18 cellular contexts compared by ENCODE assay signal in genomic region chr12:44788731-44789130, GRCh38.
DNase-seq lines count a peak whose midpoint lies in the region; FAIRE-seq and TF ChIP-seq lines count a peak whose summit lies in the region.
"Had no signal": no experiment of that assay in that cellular context is flagged by ENCODE, and none has a peak within 500 bp of the region (broad histone marks: within the 10 kb centered on the region; RNA-seq: fewer than 3 reads in every experiment).

No MANE protein-coding gene starts in this region.

- no peak overlapping the region for H3K56ac ChIP-seq in H1 (replicated peaks; ENCODE audit: insufficient read length, low read depth, low read length)

- H2BK120ac ChIP-seq in H1 (replicated peaks; ENCODE audit: low read depth, low read length) = no peak overlapping the region
- H2BK120ac ChIP-seq in neuronal stem cell (ENCODE audit: low read depth, low read length) = no peak overlapping the region

- H3K4me2 ChIP-seq in H1 (ENCODE audit: insufficient read depth in 1 of 2, low read depth in 2 of 2, low read length in 2 of 2) = no peak overlapping the region
- no peak overlapping the region for H3K4me2 ChIP-seq in neuronal stem cell (ENCODE audit: insufficient read depth, low read length, poor library complexity, severe bottlenecking)
- H3K4me2 ChIP-seq: BLaER1 treated with 17β-estradiol and CSF1 and Interleukin-3, amounts not matched to agents 10 nM and 100 nM had no signal

- H2AFZ ChIP-seq in H1 (ENCODE audit: low read length) = no peak overlapping the region
- H2AFZ ChIP-seq in neuronal stem cell (ENCODE audit: low read length) = no peak overlapping the region

- H3K4me1 ChIP-seq in A673 (ENCODE audit: insufficient read depth, low read length, poor library complexity, severe bottlenecking) (peaks cover 18% of the 10 kb centered on the region), H1 (replicated peaks in 1 of 4; ENCODE audit: control insufficient read depth in 3 of 4, insufficient read depth in 4 of 4, low read length in 3 of 4) (no peaks in the 10 kb centered on the region), neuronal stem cell (ENCODE audit: control insufficient read depth in 2 of 2, insufficient read depth in 1 of 2, low read depth in 1 of 2, low read length in 2 of 2) (no peaks in the 10 kb centered on the region)

- no peak overlapping the region for H3K14ac ChIP-seq in H1 (ENCODE audit: insufficient read length)
- H3K14ac ChIP-seq in neuronal stem cell (ENCODE audit: low read length) = no peak overlapping the region

- no peak for TF ChIP-seq EP300 in H1 (IDR thresholded peaks at IDR 0.05; ENCODE audit: borderline replicate concordance in 1 of 2, low read depth in 2 of 2, low read length in 2 of 2)

- H3K9me3 ChIP-seq in A673 (ENCODE audit: low read depth, low read length, poor library complexity, severe bottlenecking) (no peaks in the 10 kb centered on the region), WERI-Rb-1 (ENCODE audit: severe bottlenecking) (no peaks in the 10 kb centered on the region), H1 (ENCODE audit: insufficient read depth in 2 of 2, low read depth in 1 of 2, low read length in 1 of 2) (no peaks in the 10 kb centered on the region), neuronal stem cell (replicated peaks in 1 of 2; ENCODE audit: control insufficient read depth in 2 of 2, insufficient read depth in 1 of 2, low read depth in 1 of 2, low read length in 2 of 2) (peaks cover 2 to 28% of the 10 kb centered on the region in 2 donors)
- H3K9me3 ChIP-seq: BLaER1 treated with 17β-estradiol and CSF1 and Interleukin-3, amounts not matched to agents 10 nM and 100 nM had no signal

- H4K20me1 ChIP-seq in H1 (replicated peaks in 1 of 2; ENCODE audit: control insufficient read depth in 1 of 2, insufficient read depth in 2 of 2, low read length in 2 of 2) = no peaks in the 10 kb centered on the region
- H4K20me1 ChIP-seq: BLaER1 treated with 17β-estradiol and CSF1 and Interleukin-3, amounts not matched to agents 10 nM and 100 nM had no signal

- peaks cover 12% of the 10 kb centered on the region for H3K36me3 ChIP-seq in A673 (ENCODE audit: insufficient read depth, low read length, poor library complexity, severe bottlenecking)
- H3K36me3 ChIP-seq in WERI-Rb-1 = no peaks in the 10 kb centered on the region
- no peaks in the 10 kb centered on the region for H3K36me3 ChIP-seq in H1 (ENCODE audit: control insufficient read depth in 2 of 4, insufficient read depth in 4 of 4, low read length in 3 of 4)
- peaks cover 0 to 3% of the 10 kb centered on the region in 2 donors for H3K36me3 ChIP-seq in neuronal stem cell (replicated peaks in 1 of 2; ENCODE audit: control insufficient read depth in 2 of 2, insufficient read depth in 2 of 2, low read length in 2 of 2)
- H3K36me3 ChIP-seq: BLaER1 treated with 17β-estradiol and CSF1 and Interleukin-3, amounts not matched to agents 10 nM and 100 nM had no signal

- H3K27me3 ChIP-seq in A673 (replicated peaks; ENCODE audit: insufficient read depth, low read depth, low read length, poor library complexity) (no peaks in the 10 kb centered on the region), WERI-Rb-1 (ENCODE audit: insufficient read depth, low read depth, severe bottlenecking) (no peaks in the 10 kb centered on the region), H1 (replicated peaks in 1 of 4; ENCODE audit: control insufficient read depth in 3 of 4, extremely low read depth in 1 of 4, insufficient read depth in 3 of 4, low read length in 3 of 4) (no peaks in the 10 kb centered on the region), neuronal stem cell (ENCODE audit: control insufficient read depth in 3 of 3, insufficient read depth in 3 of 3, low read depth in 1 of 3, low read length in 3 of 3) (no peaks in the 10 kb centered on the region)
- H3K27me3 ChIP-seq: BLaER1 treated with 17β-estradiol and CSF1 and Interleukin-3, amounts not matched to agents 10 nM and 100 nM had no signal

- TF ChIP-seq RAD21 in H1 (IDR thresholded peaks at IDR 0.05 in 1 of 2, conservative IDR thresholded peaks at IDR 0.05 in 1 of 2; ENCODE audit: low read depth in 2 of 2, low read length in 2 of 2) = no peak

- H4K8ac ChIP-seq in H1 (ENCODE audit: extremely low read depth, insufficient read depth, low read length) (no peak overlapping the region), neuronal stem cell (ENCODE audit: low read depth, low read length) (no peak overlapping the region)

- TF ChIP-seq CTCF in A673 (conservative IDR thresholded peaks at IDR 0.05; ENCODE audit: low read depth, low read length) (no peak), WERI-Rb-1 (IDR thresholded peaks at IDR 0.05; ENCODE audit: low read depth, low read length) (no peak), H1 (IDR thresholded peaks at IDR 0.05; ENCODE audit: control extremely low read depth in 1 of 3, insufficient read depth in 1 of 3, low read depth in 1 of 3, low read length in 3 of 3) (no peak)

- POLR2A ChIA-PET in A673 (lab: Charles Lee; ENCODE audit: low non-redundant PET) (no interaction called here), H1 (lab: Charles Lee; ENCODE audit: partially characterized antibody) (no interaction called here)

- no peak overlapping the region for H2AK5ac ChIP-seq in H1 (ENCODE audit: low read depth, low read length)
- no peak overlapping the region for H2AK5ac ChIP-seq in neuronal stem cell (ENCODE audit: low read depth, low read length)

- H2BK15ac ChIP-seq in H1 (ENCODE audit: low read length) = no peak overlapping the region
- no peak overlapping the region for H2BK15ac ChIP-seq in neuronal stem cell (ENCODE audit: low read length)

- intact Hi-C loops in A673 (cut with micrococcal nuclease; ENCODE audit: unreplicated experiment) = no loop called here

- H2BK12ac ChIP-seq in H1 (ENCODE audit: low read depth, low read length) (no peak overlapping the region), neuronal stem cell (ENCODE audit: low read length) (no peak overlapping the region)

- H4K91ac ChIP-seq in H1 (replicated peaks; ENCODE audit: insufficient read length, low read length) = no peak overlapping the region
- no peak overlapping the region for H4K91ac ChIP-seq in neuronal stem cell (ENCODE audit: low read depth, low read length, poor library complexity)

- H2BK20ac ChIP-seq in H1 (ENCODE audit: low read length) = no peak overlapping the region

- no peak overlapping the region for H3K4ac ChIP-seq in H1 (replicated peaks; ENCODE audit: insufficient read length, low read depth, low read length)
- no peak overlapping the region for H3K4ac ChIP-seq in neuronal stem cell (ENCODE audit: low read length)

- H3K79me2 ChIP-seq in H1 (ENCODE audit: control insufficient read depth in 1 of 2, insufficient read depth in 2 of 2, low read length in 2 of 2) = peaks cover 0 to 8% of the 10 kb centered on the region in 2 experiments; a peak in 2 of 4 replicates

- in situ Hi-C loops in KBM-7 (cut with MboI; ENCODE audit: low pct_unique_long_range_greater_than_20kb, low sequenced_read_pairs) = no loop called here

- CTCF ChIA-PET in A673 (lab: Charles Lee) = interaction anchor here (0.6 to 0.7 kb wide), 2 partner anchors 85 to 97 kb away, joined by 3 to 4 read pairs; no protein-coding TSS in a partner anchor
- CTCF ChIA-PET in H1 (lab: Charles Lee; ENCODE audit: partially characterized antibody) = interaction anchor here (1.2 to 4.6 kb wide), 3 partner anchors 13 to 24 kb away, joined by 5 to 27 read pairs (median 5); no protein-coding TSS in a partner anchor

- TF ChIP-seq POLR2A in H1 (IDR thresholded peaks at IDR 0.05; ENCODE audit: control extremely low read depth in 1 of 2, low read depth in 2 of 2, low read length in 2 of 2) = no peak

- H3K9ac ChIP-seq in H1 (replicated peaks in 1 of 4; ENCODE audit: extremely low read depth in 1 of 4, low read depth in 3 of 4, low read length in 3 of 4) = no peak overlapping the region
- H3K9ac ChIP-seq in neuronal stem cell (ENCODE audit: low read depth, low read length, poor library complexity) = no peak overlapping the region
- H3K9ac ChIP-seq: BLaER1 treated with 17β-estradiol and CSF1 and Interleukin-3, amounts not matched to agents 10 nM and 100 nM had no signal

- no peak overlapping the region for H3K23ac ChIP-seq in H1 (ENCODE audit: insufficient read length)
- H3K23ac ChIP-seq in neuronal stem cell (ENCODE audit: low read depth, low read length, poor library complexity) = no peak overlapping the region

- no peak overlapping the region for H3K18ac ChIP-seq in H1 (ENCODE audit: extremely low read depth, low read length)
- H3K18ac ChIP-seq in neuronal stem cell (ENCODE audit: low read length) = peak overlapping the region; percentile 51

- FAIRE-seq in H1 (lab: Jason Lieb, UNC) = no peak
- FAIRE-seq: G401.6, GM12891, H54 had no signal

- H3K4me3 ChIP-seq in A673 (ENCODE audit: low read depth, low read length, poor library complexity, severe bottlenecking) = no peak overlapping the region
- no peak overlapping the region for H3K4me3 ChIP-seq in WERI-Rb-1 (ENCODE audit: low read depth, low read length)
- H3K4me3 ChIP-seq in H1 (ENCODE audit: extremely low read depth in 1 of 4, insufficient read depth in 2 of 4, low read depth in 3 of 4, low read length in 4 of 4) = no peak overlapping the region
- H3K4me3 ChIP-seq in neuronal stem cell (ENCODE audit: low read length in 2 of 2) = no peak overlapping the region
- H3K4me3 ChIP-seq: BLaER1 treated with 17β-estradiol and CSF1 and Interleukin-3, amounts not matched to agents 10 nM and 100 nM had no signal

- WGBS in H1 (ENCODE audit: extremely low coverage in 1 of 2, insufficient coverage in 1 of 2, insufficient read length in 1 of 2, insufficient replicate concordance in 2 of 2, low coverage in 1 of 2, low lambda C conversion rate in 2 of 2, missing lambda C conversion rate in 1 of 2), 2 experiments = 85% methylated on average over 4 of the region's 4 CpGs; no CpG with 5 or more reads in 1 of the 2 experiments
- no CpG with 5 or more reads among the region's 4 CpGs for WGBS in neuronal stem cell (ENCODE audit: extremely low coverage in 2 of 2, insufficient read length in 2 of 2, insufficient replicate concordance in 1 of 2), 2 donors

- peak overlapping the region; percentile 16; the same call in 1 of the 2 replicates for H2BK5ac ChIP-seq in H1 (ENCODE audit: low read depth, low read length)
- no peak overlapping the region for H2BK5ac ChIP-seq in neuronal stem cell (ENCODE audit: low read length)

- H4K5ac ChIP-seq in H1 (ENCODE audit: insufficient read length, low read depth, low read length) = no peak overlapping the region

- BruUV-seq in A673 (replicated peaks; lab: Mats Ljungman, UMichigan) = no TSS peak

- H3K79me1 ChIP-seq in H1 (ENCODE audit: low read depth, low read length) (no peaks in the 10 kb centered on the region; the same call in 1 of the 2 replicates), neuronal stem cell (ENCODE audit: low read depth, low read length) (peaks cover 4% of the 10 kb centered on the region)

- DNase-seq in A673 (ENCODE audit: low spot score) (peak; percentile 66), WERI-Rb-1 (peak; percentile 18), H1 (ENCODE audit: low read depth in 1 of 2, low spot score in 2 of 2) (no peak), neuronal stem cell (ENCODE audit: low spot score) (no peak), pons (ENCODE audit: low spot score) (no peak), KBM-7 (no peak), SKM-1 treated with dmso at 0.1 percent for 144 hours (lab: John Stamatoyannopoulos, UW; ENCODE audit: unreplicated experiment) (no peak)
- no peak for DNase-seq in activated CD4-positive, CD25-positive, alpha-beta regulatory T cell (lab: John Stamatoyannopoulos, UW)
- DNase-seq: 8988T; ACHN; CD4-positive, CD25-positive, alpha-beta regulatory T cell; DMS153; DMS79 treated with DMSO at 0.1 percent for 48 hours; EL had no signal

- H3K27ac ChIP-seq in A673 (ENCODE audit: low read depth, low read length, poor library complexity, severe bottlenecking) = peak overlapping the region; percentile 77
- no peak overlapping the region for H3K27ac ChIP-seq in WERI-Rb-1
- H3K27ac ChIP-seq in H1 (ENCODE audit: low read depth, low read length) = no peak overlapping the region
- no peak overlapping the region for H3K27ac ChIP-seq in neuronal stem cell (replicated peaks; ENCODE audit: low read length)
- H3K27ac ChIP-seq: BLaER1 treated with 17β-estradiol and CSF1 and Interleukin-3, amounts not matched to agents 10 nM and 100 nM had no signal

- no peaks in the 10 kb centered on the region for H3K23me2 ChIP-seq in H1 (ENCODE audit: low read depth, low read length)

Comparison
In these comparisons a context has a peak if more than half of its experiments do, and no peak if none do; other contexts are left out.
1. DNase-seq: peak in A673 (single experiment) and WERI-Rb-1 (single experiment); none in H1 (0 of 2), neuronal stem cell (single experiment), activated CD4-positive, CD25-positive, alpha-beta regulatory T cell (0 of 4), pons (single experiment), KBM-7 (single experiment) and SKM-1 treated with dmso at 0.1 percent for 144 hours (single experiment).